ENCODE assay signal across 15 cellular contexts in the genomic region with DNA sequence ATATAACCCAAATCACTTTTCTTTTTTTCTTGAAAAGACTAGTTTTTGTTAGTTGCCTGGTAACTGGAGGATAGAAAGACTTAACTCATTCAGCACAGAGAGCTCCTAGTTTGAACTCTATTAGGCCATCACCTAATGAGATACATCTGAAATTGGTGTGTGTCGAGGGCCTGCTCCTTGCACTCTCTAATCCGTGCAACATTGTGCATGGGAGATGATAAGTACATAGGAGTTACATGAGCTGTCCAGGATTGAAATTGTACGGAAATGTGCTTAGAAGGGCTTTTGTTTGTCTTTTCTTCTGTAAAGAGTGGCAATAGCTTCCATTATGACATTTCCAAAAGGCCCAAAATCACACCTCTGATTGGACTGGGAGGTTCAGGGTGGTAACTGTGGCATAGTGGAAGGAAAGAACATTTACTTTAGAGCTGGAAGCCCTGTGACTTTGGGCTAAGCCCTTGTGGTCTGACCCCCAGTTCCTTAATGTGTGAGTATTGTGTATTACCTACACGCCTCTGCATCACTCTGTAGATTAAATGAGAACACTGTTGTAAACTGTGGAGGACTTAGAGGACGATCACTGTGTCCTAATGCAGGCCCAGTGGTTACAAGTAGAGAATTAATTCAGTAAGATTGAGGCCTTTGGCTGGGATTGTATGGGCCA.
DNase-seq lines count a peak whose midpoint lies in the region; ATAC-seq and TF ChIP-seq lines count a peak whose summit lies in the region.
"Had no signal": no experiment of that assay in that cellular context is flagged by ENCODE, and none has a peak within 500 bp of the region (broad histone marks: within the 10 kb centered on the region; RNA-seq: fewer than 3 reads in every experiment).

No MANE protein-coding gene starts in this region.

- H3K4me2 ChIP-seq in mammary epithelial cell (ENCODE audit: insufficient read depth, low read depth, low read length): no peak overlapping the region

- BruUV-seq in MCF 10A (replicated peaks; lab: Mats Ljungman, UMichigan): no TSS peak
- no TSS peak for BruUV-seq in mammary epithelial cell (replicated peaks; lab: Mats Ljungman, UMichigan)

- 61% methylated on average over 5 of the region's 5 CpGs for WGBS in mammary epithelial cell (ENCODE audit: low coverage, missing lambda C conversion rate)

- H3K27ac ChIP-seq in mammary epithelial cell (ENCODE audit: insufficient read depth, low read depth, low read length) (no peak overlapping the region), left ventricle myocardium inferior (replicated peaks) (peak overlapping the region; percentile 71), rectal smooth muscle tissue (ENCODE audit: low read depth, low read length) (peak overlapping the region; percentile 48), colonic mucosa (no peak overlapping the region)
- H3K27ac ChIP-seq: 22Rv1, parathyroid adenoma had no signal

- in situ Hi-C loops in mammary epithelial cell (cut with MboI; ENCODE audit: low sequenced_read_pairs in 2 of 2): no loop called here

- H4K20me1 ChIP-seq in mammary epithelial cell (ENCODE audit: insufficient read depth, low read length): no peaks in the 10 kb centered on the region

- no peak for ATAC-seq in GM18909 (IDR thresholded peaks at IDR 0.05; ENCODE audit: poor library complexity, unreplicated experiment)
- ATAC-seq: CD8-positive, alpha-beta T cell had no signal

- H3K36me3 Mint-ChIP-seq in MCF 10A (ENCODE audit: insufficient read depth, unreplicated experiment): peaks cover 6% of the 10 kb centered on the region

- no peak for DNase-seq in MCF 10A (ENCODE audit: unreplicated experiment)
- no peak for DNase-seq in mammary epithelial cell
- DNase-seq in left ventricle myocardium inferior: no peak
- no peak for DNase-seq in hypothalamus (lab: John Stamatoyannopoulos, UW)
- DNase-seq in hippocampal formation (lab: John Stamatoyannopoulos, UW): no peak
- DNase-seq in colonic mucosa: no peak
- DNase-seq: activated CD4-positive, alpha-beta T cell treated with anti-CD3 and anti-CD28 coated beads, Interleukin-2, amount 50 U/mL, for 4 hours; activated gamma-delta T cell; CD8-positive, alpha-beta T cell; NCI-H187; T-helper 9 cell had no signal

- H3K4me1 Mint-ChIP-seq in MCF 10A (ENCODE audit: insufficient read depth, unreplicated experiment): peaks cover 42% of the 10 kb centered on the region

- dilution Hi-C loops in mammary epithelial cell (cut with HindIII; ENCODE audit: low sequenced_read_pairs): loop anchor here (5.0 kb wide), 1 partner anchor 61 kb away; no protein-coding TSS in a partner anchor

- H3K36me3 ChIP-seq in mammary epithelial cell (ENCODE audit: insufficient read depth, low read length): no peaks in the 10 kb centered on the region
- H3K36me3 ChIP-seq in left ventricle myocardium inferior: no peaks in the 10 kb centered on the region
- H3K36me3 ChIP-seq in rectal smooth muscle tissue (ENCODE audit: control insufficient read depth, insufficient read depth, low read length): no peaks in the 10 kb centered on the region
- no peaks in the 10 kb centered on the region for H3K36me3 ChIP-seq in colonic mucosa

- H3K79me2 ChIP-seq in mammary epithelial cell (ENCODE audit: insufficient read depth, low read length): no peaks in the 10 kb centered on the region
- H3K79me2 ChIP-seq: parathyroid adenoma had no signal

- POLR2A ChIA-PET in MCF 10A (lab: Yijun Ruan, JAX): interaction anchor here (0.6 to 2.2 kb wide), 14 partner anchors 8 to 613 kb away, joined by 3 to 10 read pairs (median 4); no protein-coding TSS in a partner anchor

- intact Hi-C loops in MCF 10A (cut with micrococcal nuclease) (loop anchor here (5.0 to 10.0 kb wide), 4 partner anchors 73 to 583 kb away; a partner anchor contains a TSS), mammary epithelial cell (cut with micrococcal nuclease) (loop anchor here (10.0 kb wide), 1 partner anchor 583 kb away; a partner anchor contains a TSS), left ventricle myocardium inferior (cut with micrococcal nuclease) (no loop called here), colonic mucosa (cut with DNase I) (no loop called here)

- H3K9me3 ChIP-seq in mammary epithelial cell (replicated peaks; ENCODE audit: insufficient read depth, low read length) (no peaks in the 10 kb centered on the region), left ventricle myocardium inferior (replicated peaks) (no peaks in the 10 kb centered on the region), colonic mucosa (no peaks in the 10 kb centered on the region)

- H3K4me3 ChIP-seq in mammary epithelial cell (replicated peaks in 1 of 3; ENCODE audit: insufficient read depth in 1 of 3, low read depth in 2 of 3, low read length in 3 of 3) (no peak overlapping the region), left ventricle myocardium inferior (no peak overlapping the region), rectal smooth muscle tissue (ENCODE audit: low read length) (no peak overlapping the region), colonic mucosa (no peak overlapping the region)

- H3K27me3 Mint-ChIP-seq in MCF 10A (ENCODE audit: insufficient read depth, unreplicated experiment): no peaks in the 10 kb centered on the region

- no peak overlapping the region for H3K9ac ChIP-seq in mammary epithelial cell (ENCODE audit: insufficient read depth, low read length)
- H3K9ac ChIP-seq in rectal smooth muscle tissue (ENCODE audit: low read length): no peak overlapping the region
- H3K9ac ChIP-seq in colonic mucosa (ENCODE audit: low read depth in 2 of 2, low read length in 2 of 2): no peak overlapping the region
- H3K9ac ChIP-seq: parathyroid adenoma had no signal

- CTCF ChIA-PET in MCF 10A (lab: Yijun Ruan, JAX): interaction anchor here (0.7 to 1.9 kb wide), 7 partner anchors 13 to 331 kb away, joined by 3 to 11 read pairs (median 5); no protein-coding TSS in a partner anchor
- CTCF ChIA-PET in mammary epithelial cell (lab: Charles Lee; ENCODE audit: low non-redundant PET): no interaction called here

- TF ChIP-seq CTCF in MCF 10A (IDR thresholded peaks at IDR 0.05; ENCODE audit: unreplicated experiment) (no peak), mammary epithelial cell (conservative IDR thresholded peaks at IDR 0.05 in 1 of 2, IDR thresholded peaks at IDR 0.05 in 1 of 2; ENCODE audit: extremely low read depth in 1 of 2, insufficient read depth in 1 of 2, low read depth in 1 of 2, low read length in 2 of 2) (no peak), left ventricle myocardium inferior (IDR thresholded peaks at IDR 0.05; ENCODE audit: borderline replicate concordance) (no peak), colonic mucosa (IDR thresholded peaks at IDR 0.05) (no peak)

- H3K27me3 ChIP-seq in mammary epithelial cell (ENCODE audit: insufficient read depth, low read length) (no peaks in the 10 kb centered on the region), left ventricle myocardium inferior (ENCODE audit: low read depth) (no peaks in the 10 kb centered on the region), rectal smooth muscle tissue (ENCODE audit: control insufficient read depth, insufficient read depth, low read length) (no peaks in the 10 kb centered on the region), colonic mucosa (no peaks in the 10 kb centered on the region)

- peak overlapping the region; percentile 86 for H3K27ac Mint-ChIP-seq in MCF 10A (ENCODE audit: low read depth, unreplicated experiment)
- H3K27ac Mint-ChIP-seq: CD8-positive, alpha-beta T cell had no signal

- peaks cover 8% of the 10 kb centered on the region for H3K9me3 Mint-ChIP-seq in MCF 10A (ENCODE audit: unreplicated experiment)

- H3K4me1 ChIP-seq in mammary epithelial cell (ENCODE audit: insufficient read depth, low read length) (peaks cover 20% of the 10 kb centered on the region), left ventricle myocardium inferior (peaks cover 12% of the 10 kb centered on the region), rectal smooth muscle tissue (ENCODE audit: control insufficient read depth, insufficient read depth, low read length) (peaks cover 5% of the 10 kb centered on the region), colonic mucosa (no peaks in the 10 kb centered on the region)

- H3K4me3 Mint-ChIP-seq in MCF 10A (ENCODE audit: unreplicated experiment): peak overlapping the region; percentile 35
- H3K4me3 Mint-ChIP-seq: CD8-positive, alpha-beta T cell had no signal

- no peak overlapping the region for H2AFZ ChIP-seq in mammary epithelial cell (ENCODE audit: low read depth, low read length)
- H2AFZ ChIP-seq: parathyroid adenoma had no signal

Comparison
In these comparisons a context has a peak if more than half of its experiments do, and no peak if none do; other contexts are left out.
1. H3K27ac ChIP-seq: peak in left ventricle myocardium inferior (single experiment) and rectal smooth muscle tissue (single experiment); none in mammary epithelial cell (single experiment) and colonic mucosa (single experiment).
2. intact Hi-C loops: an anchor here in MCF 10A (5.0 to 10.0 kb wide) and mammary epithelial cell (10.0 kb wide); none called in left ventricle myocardium inferior and colonic mucosa.